Comparison of ENCODE assay signal across 8 cellular contexts in the genomic region with DNA sequence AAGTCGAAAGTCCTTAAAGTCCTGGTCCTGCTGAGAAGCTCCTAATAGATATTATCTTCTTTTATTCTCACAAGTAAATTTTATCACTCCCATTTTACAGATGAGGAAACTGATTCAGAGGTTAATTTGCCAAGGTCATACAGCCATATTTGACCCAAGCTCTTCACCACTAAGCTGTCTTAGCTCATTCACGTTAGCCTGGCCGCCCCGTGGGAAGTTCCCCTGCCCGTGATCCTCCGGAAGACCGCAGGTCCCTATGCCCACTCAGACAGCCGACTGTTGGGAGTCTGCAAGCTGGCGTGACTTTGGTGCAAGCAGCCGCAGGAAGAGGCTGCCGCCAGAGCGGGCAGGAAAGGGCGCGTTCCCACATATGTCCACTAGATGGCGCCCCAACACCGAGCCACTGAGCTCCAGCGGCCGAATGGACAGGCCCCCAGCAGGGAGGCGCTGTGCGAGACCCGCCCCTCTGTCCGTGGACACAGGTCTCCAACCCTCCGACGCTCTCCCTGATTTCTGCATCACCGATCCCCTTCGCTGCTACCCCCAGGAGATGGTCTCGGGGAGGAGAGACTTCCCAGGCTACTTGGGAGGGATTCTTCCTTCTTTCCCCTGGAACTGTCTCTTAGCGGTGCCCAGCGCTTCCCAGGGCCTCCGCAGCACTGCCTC. TPM values are rescaled to one million over a fixed set of nuclear protein-coding genes. Genes with fewer than 3 reads are reported as not detected.
A peak's percentile ranks its signal among the peaks of the same experiment; 100 is the strongest.
DNase-seq lines count a peak whose midpoint lies in the region; ATAC-seq and TF ChIP-seq lines count a peak whose summit lies in the region.

No MANE protein-coding gene starts in this region.

- H3K4me3 ChIP-seq in mesendoderm (ENCODE audit: low read length): no peak overlapping the region

- intact Hi-C loops in CD14-positive monocyte (cut with micrococcal nuclease): loop anchor here (5.0 to 10.0 kb wide), 4 partner anchors 123 to 453 kb away; partner anchors contain the start of gene PCDH12 (in 1 of the 2)

- H3K36me3 Mint-ChIP-seq in CD14-positive monocyte: no peaks in the 10 kb centered on the region
- H3K36me3 Mint-ChIP-seq in effector memory CD8-positive, alpha-beta T cell (ENCODE audit: insufficient read depth): peaks cover 8% of the 10 kb centered on the region

- no CpG with 5 or more reads among the region's 30 CpGs for WGBS in mesendoderm (ENCODE audit: extremely low coverage, insufficient coverage, low lambda C conversion rate)

- peak; percentile 79 for ATAC-seq in HG03439 (IDR thresholded peaks at IDR 0.05; ENCODE audit: unreplicated experiment)
- peak; percentile 68 for ATAC-seq in effector memory CD8-positive, alpha-beta T cell (replicated peaks)

- no peak overlapping the region for H4K8ac ChIP-seq in mesendoderm (ENCODE audit: low read depth, low read length)

- H2BK120ac ChIP-seq in mesendoderm (ENCODE audit: low read depth, low read length): no peak overlapping the region

- H3K9ac ChIP-seq in mesendoderm (ENCODE audit: low read length): peak overlapping the region; percentile 6

- H3K9me3 Mint-ChIP-seq in CD14-positive monocyte: peaks cover 0 to 3% (median 0%) of the 10 kb centered on the region in 7 donors
- no peaks in the 10 kb centered on the region for H3K9me3 Mint-ChIP-seq in effector memory CD8-positive, alpha-beta T cell

- H2BK15ac ChIP-seq in mesendoderm (replicated peaks; ENCODE audit: low read depth): no peak overlapping the region

- no peak overlapping the region for H3K23ac ChIP-seq in mesendoderm (ENCODE audit: low read length)

- H3K56ac ChIP-seq in mesendoderm (ENCODE audit: low read length): no peak overlapping the region

- H2BK5ac ChIP-seq in mesendoderm (ENCODE audit: low read length): no peak overlapping the region

- H3K27me3 ChIP-seq in mesendoderm (ENCODE audit: insufficient read depth, low read length, poor library complexity): no peaks in the 10 kb centered on the region

- no peaks in the 10 kb centered on the region for H3K79me2 ChIP-seq in mesendoderm (ENCODE audit: control insufficient read depth, insufficient read depth, low read length)

- H2AK5ac ChIP-seq in mesendoderm (ENCODE audit: low read length): no peak overlapping the region

- H3K4ac ChIP-seq in mesendoderm (ENCODE audit: low read depth, low read length): no peak overlapping the region

- H3K27ac ChIP-seq in mesendoderm (ENCODE audit: low read depth, low read length): no peak overlapping the region

- TF ChIP-seq CTCF in CD14-positive monocyte (IDR thresholded peaks at IDR 0.05): peak; percentile 98

- H3K27me3 Mint-ChIP-seq in CD14-positive monocyte (ENCODE audit: low read depth in 3 of 3): peaks cover 6 to 13% (median 13%) of the 10 kb centered on the region in 3 donors
- H3K27me3 Mint-ChIP-seq in effector memory CD8-positive, alpha-beta T cell: peaks cover 16 to 48% of the 10 kb centered on the region in 2 donors

- no peaks in the 10 kb centered on the region for H3K79me1 ChIP-seq in mesendoderm (ENCODE audit: low read length)

- no peaks in the 10 kb centered on the region for H3K36me3 ChIP-seq in mesendoderm (ENCODE audit: control insufficient read depth, insufficient read depth, low read length)

- no peak overlapping the region for H4K5ac ChIP-seq in mesendoderm (ENCODE audit: low read length)

- H3K4me3 Mint-ChIP-seq in CD14-positive monocyte: peak overlapping the region; percentile 74 to 80
- peak overlapping the region; percentile 82 to 91 for H3K4me3 Mint-ChIP-seq in effector memory CD8-positive, alpha-beta T cell

- H3K4me1 ChIP-seq in mesendoderm (ENCODE audit: control insufficient read depth, low read depth, low read length): peaks cover 1% of the 10 kb centered on the region

- peak overlapping the region in 1 of 7 donors; percentile 41 for H3K27ac Mint-ChIP-seq in CD14-positive monocyte
- peak overlapping the region in 1 of 2 donors; percentile 91 for H3K27ac Mint-ChIP-seq in effector memory CD8-positive, alpha-beta T cell

- DNase-seq in CD14-positive monocyte (ENCODE audit: low spot score) (peak; percentile 79), GM19240 (ENCODE audit: insufficient read length, low spot score) (peak; percentile 71), NOMO-1 (lab: John Stamatoyannopoulos, UW; ENCODE audit: unreplicated experiment in 2 of 2) (peak; percentile 72 to 76), mesendoderm (peak; percentile 82)
- peak; percentile 68 to 92 (median 80) for DNase-seq in activated CD8-positive, alpha-beta memory T cell treated with anti-CD3 and anti-CD28 coated beads for 48 hours (ENCODE audit: low read depth in 2 of 3, low spot score in 2 of 3)
- DNase-seq in effector memory CD8-positive, alpha-beta T cell: peak; percentile 85 to 89 (median 89)
- DNase-seq in stimulated activated CD8-positive, alpha-beta memory T cell treated with anti-CD3 and anti-CD28 coated beads, Interleukin-12 subunit alpha, Interleukin-12 subunit beta, amount 100 ng/mL, for 24 hours (ENCODE audit: extremely low read depth): peak; percentile 45

- H3K18ac ChIP-seq in mesendoderm (ENCODE audit: low read length): no peak overlapping the region

- H3K4me2 ChIP-seq in mesendoderm (ENCODE audit: low read length): peak overlapping the region; percentile 12

- peaks cover 18% of the 10 kb centered on the region for H3K4me1 Mint-ChIP-seq in CD14-positive monocyte
- peaks cover 22 to 23% of the 10 kb centered on the region in 2 donors for H3K4me1 Mint-ChIP-seq in effector memory CD8-positive, alpha-beta T cell (ENCODE audit: low read depth in 2 of 2)

RNA-seq across cellular contexts. Expression of gene ARAP3, which starts 10.0 kb away (rescaled TPM):
- polyA plus RNA-seq in CD14-positive monocyte: 1 to 10 TPM; 1.2 to 2.2 TPM
- 8.7 TPM for polyA plus RNA-seq in mesendoderm (2013, experiment 1 of 2)
- polyA plus RNA-seq in mesendoderm (2013, experiment 2 of 2): 8.7 TPM

RNA-seq across cellular contexts. Expression of gene FCHSD1, which starts 40.8 kb away (rescaled TPM):
- 1 to 10 TPM; 3.0 to 3.4 TPM for polyA plus RNA-seq in CD14-positive monocyte
- polyA plus RNA-seq in mesendoderm (2013, experiment 1 of 2): 7.9 TPM
- 8.7 TPM for polyA plus RNA-seq in mesendoderm (2013, experiment 2 of 2)

RNA-seq across cellular contexts. Expression of gene RELL2, which starts 55.2 kb away (rescaled TPM):
- 1 to 10 TPM; 1.0 to 1.3 TPM for polyA plus RNA-seq in CD14-positive monocyte
- 4.3 TPM for polyA plus RNA-seq in mesendoderm (2013, experiment 1 of 2)
- polyA plus RNA-seq in mesendoderm (2013, experiment 2 of 2): 4.2 TPM

RNA-seq across cellular contexts. Expression of gene HDAC3, which starts 55.4 kb away (rescaled TPM):
- polyA plus RNA-seq in CD14-positive monocyte: 10 to 100 TPM; 80.5 to 82.3 TPM
- 65.6 TPM for polyA plus RNA-seq in mesendoderm (2013, experiment 1 of 2)
- polyA plus RNA-seq in mesendoderm (2013, experiment 2 of 2): 64.3 TPM
